In genomic region chr10:69958232-69958902, GRCh38 we compare ENCODE assay signal across 2 cellular contexts.
A peak's percentile ranks its signal among the peaks of the same experiment; 100 is the strongest.
TF ChIP-seq lines count a peak whose summit lies in the region.

No MANE protein-coding gene starts in this region.

TF ChIP-seq in IMR-90, 13 proteins besides CTCF, POLR2A, EP300 and RAD21:
- TF ChIP-seq SMC3 (IDR thresholded peaks at IDR 0.05; ENCODE audit: low read depth, low read length) (peak; percentile 53), FOS (IDR thresholded peaks at IDR 0.05; ENCODE audit: low read depth, low read length) (no peak)

TF ChIP-seq in H1, 55 proteins besides CTCF, POLR2A, EP300 and RAD21:
- TF ChIP-seq SIRT6 (IDR thresholded peaks at IDR 0.05; ENCODE audit: low read length), result no peak
- no peak for TF ChIP-seq RFX5 (IDR thresholded peaks at IDR 0.05; ENCODE audit: borderline replicate concordance, low read depth, low read length)
- TF ChIP-seq ASH2L (IDR thresholded peaks at IDR 0.05; ENCODE audit: low read length), result no peak
- TF ChIP-seq CBX5 (IDR thresholded peaks at IDR 0.05; ENCODE audit: low read depth, low read length), result no peak
- no peak for TF ChIP-seq SP1 (IDR thresholded peaks at IDR 0.05; ENCODE audit: low read depth, low read length)
- no peak for TF ChIP-seq CHD2 (IDR thresholded peaks at IDR 0.05; ENCODE audit: low read length)
- TF ChIP-seq ATF2 (IDR thresholded peaks at IDR 0.05; ENCODE audit: low read length), result no peak
- TF ChIP-seq RNF2 (IDR thresholded peaks at IDR 0.05; ENCODE audit: borderline replicate concordance, low read depth, low read length, missing control alignments, poor library complexity, severe bottlenecking), result no peak
- no peak for TF ChIP-seq KDM5A (IDR thresholded peaks at IDR 0.05; ENCODE audit: low read length)
- no peak for TF ChIP-seq GTF2F1 (IDR thresholded peaks at IDR 0.05; ENCODE audit: borderline replicate concordance, low read depth, low read length)
- no peak for TF ChIP-seq PHF8 (conservative IDR thresholded peaks at IDR 0.05; ENCODE audit: low read depth, low read length)
- TF ChIP-seq CREB1 (IDR thresholded peaks at IDR 0.05), result no peak
- no peak for TF ChIP-seq POU5F1 (IDR thresholded peaks at IDR 0.05; ENCODE audit: low read depth, low read length)
- TF ChIP-seq BACH1 (IDR thresholded peaks at IDR 0.05; ENCODE audit: low read length), result no peak
- no peak for TF ChIP-seq KDM1A (IDR thresholded peaks at IDR 0.05; ENCODE audit: borderline replicate concordance, low read length)
- TF ChIP-seq YY1 (IDR thresholded peaks at IDR 0.05; ENCODE audit: low read depth, low read length), result no peak
- TF ChIP-seq TCF12 (IDR thresholded peaks at IDR 0.05; ENCODE audit: low read depth, low read length), result no peak
- peak; percentile 57 for TF ChIP-seq E2F6 (IDR thresholded peaks at IDR 0.05)
- no peak for TF ChIP-seq SIX5 (IDR thresholded peaks at IDR 0.05; ENCODE audit: low read depth, low read length)
- TF ChIP-seq TBP (IDR thresholded peaks at IDR 0.05; ENCODE audit: low read depth, low read length), result peak; percentile 48; the same call in 1 of the 2 replicates
- TF ChIP-seq MAX (IDR thresholded peaks at IDR 0.05), result 0 out of 2 replicates have a peak, but pooled peaks have one; percentile 38
